19 cellular contexts compared by ENCODE assay signal in genomic region chr14:102917056-102917385, GRCh38. TPM values are rescaled to one million over a fixed set of nuclear protein-coding genes. Genes with fewer than 3 reads are reported as not detected.
A peak's percentile ranks its signal among the peaks of the same experiment; 100 is the strongest.
DNase-seq lines count a peak whose midpoint lies in the region; ATAC-seq and TF ChIP-seq lines count a peak whose summit lies in the region.
"Had no signal": no experiment of that assay in that cellular context is flagged by ENCODE, and none has a peak within 500 bp of the region (broad histone marks: within the 10 kb centered on the region; RNA-seq: fewer than 3 reads in every experiment).

No MANE protein-coding gene starts in this region.

- ATAC-seq in stimulated activated naive CD8-positive, alpha-beta T cell treated with anti-CD3 and anti-CD28 coated beads, Interleukin-15, amount 100 ng/mL, for 72 hours: peak; percentile 10
- no peak for ATAC-seq in stimulated activated naive CD8-positive, alpha-beta T cell treated with anti-CD3 and anti-CD28 coated beads, Interleukin-15, Interleukin-2, amounts not matched to agents 100 U/mL and 50 U/mL, for 24 hours
- ATAC-seq in activated B cell treated with CpG ODN at 0.5 μM for 24 hours (ENCODE audit: low read depth): peak; percentile 63
- peak; percentile 76 to 85 for ATAC-seq in naive B cell (ENCODE audit: low read depth in 2 of 2)
- ATAC-seq in HG03521 (IDR thresholded peaks at IDR 0.05; ENCODE audit: unreplicated experiment): no peak
- no peak for ATAC-seq in HG02973 (IDR thresholded peaks at IDR 0.05; ENCODE audit: unreplicated experiment)
- no peak for ATAC-seq in GM18867 (IDR thresholded peaks at IDR 0.05; ENCODE audit: unreplicated experiment)
- ATAC-seq: left lobe of liver had no signal

- H3K9me3 Mint-ChIP-seq in stimulated activated naive CD8-positive, alpha-beta T cell treated with anti-CD3 and anti-CD28 coated beads, Interleukin-15, amount 100 ng/mL, for 72 hours: no peaks in the 10 kb centered on the region
- no peaks in the 10 kb centered on the region for H3K9me3 Mint-ChIP-seq in activated B cell treated with CpG ODN at 0.5 μM for 24 hours
- no peaks in the 10 kb centered on the region for H3K9me3 Mint-ChIP-seq in naive B cell
- H3K9me3 Mint-ChIP-seq: activated T-helper 2 cell treated with anti-CD3 and anti-CD28 coated beads, Interferon-gamma antibody, Interleukin-2, Interleukin-4, amounts not matched to agents 10 μg/mL and 5 μg/mL and 100 μg/mL, durations not matched to agents 14 hours and 24 hours and 36 hours; neural crest cell had no signal

- H3K27me3 Mint-ChIP-seq in stimulated activated naive CD8-positive, alpha-beta T cell treated with anti-CD3 and anti-CD28 coated beads, Interleukin-15, amount 100 ng/mL, for 72 hours: no peaks in the 10 kb centered on the region
- no peaks in the 10 kb centered on the region for H3K27me3 Mint-ChIP-seq in activated B cell treated with CpG ODN at 0.5 μM for 24 hours
- H3K27me3 Mint-ChIP-seq in naive B cell: no peaks in the 10 kb centered on the region
- H3K27me3 Mint-ChIP-seq: activated naive CD8-positive, alpha-beta T cell had no signal

- POLR2A ChIA-PET in activated B cell treated with CpG ODN at 0.5 μM for 24 hours (lab: Charles Lee): interaction anchor here (0.9 to 2.0 kb wide), 5 partner anchors 11 to 222 kb away, joined by 4 to 6 read pairs (median 4); no protein-coding TSS in a partner anchor

- TF ChIP-seq CTCF in activated B cell treated with CpG ODN at 0.5 μM for 24 hours (IDR thresholded peaks at IDR 0.05): no peak

- peaks cover 5% of the 10 kb centered on the region for H3K4me1 Mint-ChIP-seq in stimulated activated naive CD8-positive, alpha-beta T cell treated with anti-CD3 and anti-CD28 coated beads, Interleukin-15, amount 100 ng/mL, for 72 hours
- H3K4me1 Mint-ChIP-seq in activated B cell treated with CpG ODN at 0.5 μM for 24 hours: peaks cover 18% of the 10 kb centered on the region
- peaks cover 13 to 20% (median 15%) of the 10 kb centered on the region in 3 donors for H3K4me1 Mint-ChIP-seq in naive B cell
- H3K4me1 Mint-ChIP-seq: neural crest cell had no signal

- intact Hi-C loops in activated B cell treated with CpG ODN at 0.5 μM for 24 hours (cut with micrococcal nuclease): loop anchor here (1.0 to 5.0 kb wide), 6 partner anchors 16 to 393 kb away; partner anchors contain the start of gene RCOR1

- H3K36me3 Mint-ChIP-seq in activated B cell treated with CpG ODN at 0.5 μM for 24 hours (ENCODE audit: low read depth): peaks cover 6% of the 10 kb centered on the region
- no peaks in the 10 kb centered on the region for H3K36me3 Mint-ChIP-seq in naive B cell
- H3K36me3 Mint-ChIP-seq: activated naive CD8-positive, alpha-beta T cell had no signal

- H3K4me3 Mint-ChIP-seq in stimulated activated naive CD8-positive, alpha-beta T cell treated with anti-CD3 and anti-CD28 coated beads, Interleukin-15, amount 100 ng/mL, for 72 hours: no peak overlapping the region
- H3K4me3 Mint-ChIP-seq in activated B cell treated with CpG ODN at 0.5 μM for 24 hours (no peak overlapping the region), naive B cell (peak overlapping the region in 7 of 8 donors; percentile 19 to 84 (median 54))
- H3K4me3 Mint-ChIP-seq: activated naive CD8-positive, alpha-beta T cell; neural crest cell had no signal

- DNase-seq in stimulated activated naive CD8-positive, alpha-beta T cell treated with anti-CD3 and anti-CD28 coated beads, Interleukin-15, amount 100 ng/mL, for 72 hours: no peak
- no peak for DNase-seq in stimulated activated naive CD8-positive, alpha-beta T cell treated with anti-CD3 and anti-CD28 coated beads, Interleukin-15, Interleukin-2, amounts not matched to agents 100 U/mL and 50 U/mL, for 24 hours
- peak; percentile 45 for DNase-seq in activated B cell treated with CpG ODN at 0.5 μM for 24 hours
- peak; percentile 72 for DNase-seq in naive B cell
- DNase-seq in cerebellum (ENCODE audit: low spot score): no peak
- DNase-seq: activated CD4-positive, alpha-beta T cell treated with anti-CD3 and anti-CD28 coated beads for 48 hours; foreskin fibroblast; NCI-H1048; NCI-H187 treated with DMSO at 0.1 percent for 48 hours; NCI-H526 treated with DMSO at 0.1 percent for 48 hours; stimulated activated CD4-positive, alpha-beta T cell treated with anti-CD3 and anti-CD28 coated beads, Interleukin-2, amount 100 ng/mL, for 24 hours had no signal

- peak overlapping the region; percentile 13 to 27 for H3K27ac Mint-ChIP-seq in stimulated activated naive CD8-positive, alpha-beta T cell treated with anti-CD3 and anti-CD28 coated beads, Interleukin-15, amount 100 ng/mL, for 72 hours
- H3K27ac Mint-ChIP-seq in activated B cell treated with CpG ODN at 0.5 μM for 24 hours (peak overlapping the region; percentile 42), naive B cell (peak overlapping the region in 4 of 6 donors; percentile 65 to 94 (median 93))
- H3K27ac Mint-ChIP-seq: activated naive CD8-positive, alpha-beta T cell; activated T-helper 2 cell treated with anti-CD3 and anti-CD28 coated beads, Interferon-gamma antibody, Interleukin-2, Interleukin-4, amounts not matched to agents 10 μg/mL and 5 μg/mL and 100 μg/mL, durations not matched to agents 14 hours and 24 hours and 36 hours had no signal

- CTCF ChIA-PET in activated B cell treated with CpG ODN at 0.5 μM for 24 hours (lab: Charles Lee): interaction anchor here (0.8 to 4.7 kb wide), 6 partner anchors 15 to 392 kb away, joined by 3 to 48 read pairs (median 6); no protein-coding TSS in a partner anchor

RNA-seq across cellular contexts. Expression of gene AMN, which starts 5.4 kb away (rescaled TPM):
- total RNA-seq in activated B cell treated with CpG ODN at 0.5 μM for 24 hours (4.4 and 5.3 TPM in 2 replicates), cerebellum (0.73 TPM)
- 1 to 10 TPM; 1.8 to 5.7 (median 2.4) TPM for polyA plus RNA-seq in naive B cell (ENCODE audit: low read depth in 6 of 6)
- total RNA-seq: HT1080 had no signal

Comparison
In these comparisons a context has a peak if more than half of its experiments do, and no peak if none do; other contexts are left out.
1. ATAC-seq: peak in stimulated activated naive CD8-positive, alpha-beta T cell treated with anti-CD3 and anti-CD28 coated beads, Interleukin-15, amount 100 ng/mL, for 72 hours (single experiment), activated B cell treated with CpG ODN at 0.5 μM for 24 hours (single experiment) and naive B cell (2 of 2); none in stimulated activated naive CD8-positive, alpha-beta T cell treated with anti-CD3 and anti-CD28 coated beads, Interleukin-15, Interleukin-2, amounts not matched to agents 100 U/mL and 50 U/mL, for 24 hours (single experiment), HG03521 (single experiment), HG02973 (single experiment) and GM18867 (single experiment).
2. DNase-seq: peak in activated B cell treated with CpG ODN at 0.5 μM for 24 hours (single experiment) and naive B cell (single experiment); none in stimulated activated naive CD8-positive, alpha-beta T cell treated with anti-CD3 and anti-CD28 coated beads, Interleukin-15, amount 100 ng/mL, for 72 hours (0 of 2), stimulated activated naive CD8-positive, alpha-beta T cell treated with anti-CD3 and anti-CD28 coated beads, Interleukin-15, Interleukin-2, amounts not matched to agents 100 U/mL and 50 U/mL, for 24 hours (single experiment) and cerebellum (single experiment).
3. H3K27ac Mint-ChIP-seq: peak in every context shown above with its lines; median percentile 93 in naive B cell; 42 in activated B cell treated with CpG ODN at 0.5 μM for 24 hours; 20 in stimulated activated naive CD8-positive, alpha-beta T cell treated with anti-CD3 and anti-CD28 coated beads, Interleukin-15, amount 100 ng/mL, for 72 hours.
4. H3K4me3 Mint-ChIP-seq: peak in naive B cell (7 of 8); none in stimulated activated naive CD8-positive, alpha-beta T cell treated with anti-CD3 and anti-CD28 coated beads, Interleukin-15, amount 100 ng/mL, for 72 hours (0 of 2) and activated B cell treated with CpG ODN at 0.5 μM for 24 hours (single experiment).